In genomic region chr15:50854594-50855490, GRCh38 we compare ENCODE assay signal across 8 cellular contexts. TPM values are rescaled to one million over a fixed set of nuclear protein-coding genes. Genes with fewer than 3 reads are reported as not detected.
A peak's percentile ranks its signal among the peaks of the same experiment; 100 is the strongest.
DNase-seq lines count a peak whose midpoint lies in the region; ATAC-seq and TF ChIP-seq lines count a peak whose summit lies in the region.

No MANE protein-coding gene starts in this region.

- POLR2A ChIA-PET in activated CD4-positive, alpha-beta memory T cell treated with anti-CD3 and anti-CD28 coated beads for 36 hours (lab: Charles Lee) = no interaction called here

- peak; percentile 79 for DNase-seq in ELF-1 (ENCODE audit: low read depth, low spot score)
- DNase-seq in epithelial cell of proximal tubule (ENCODE audit: low read depth) = peak; percentile 32
- DNase-seq in stimulated activated naive CD4-positive, alpha-beta T cell (lab: John Stamatoyannopoulos, UW) = no peak
- DNase-seq in NCI-H2107 (lab: John Stamatoyannopoulos, UW) = no peak
- DNase-seq in activated CD4-positive, alpha-beta memory T cell treated with anti-CD3 and anti-CD28 coated beads for 36 hours = no peak
- no peak for DNase-seq in DMS53 (lab: John Stamatoyannopoulos, UW)

- no peak overlapping the region for H3K27ac Mint-ChIP-seq in activated CD4-positive, alpha-beta memory T cell treated with anti-CD3 and anti-CD28 coated beads for 36 hours

- H3K36me3 Mint-ChIP-seq in activated CD4-positive, alpha-beta memory T cell treated with anti-CD3 and anti-CD28 coated beads for 36 hours = no peaks in the 10 kb centered on the region

- H3K4me3 Mint-ChIP-seq in activated CD4-positive, alpha-beta memory T cell treated with anti-CD3 and anti-CD28 coated beads for 36 hours = no peak overlapping the region

- peak; percentile 94 for ATAC-seq in GM21381 (IDR thresholded peaks at IDR 0.05; ENCODE audit: unreplicated experiment)
- peak; percentile 93 for ATAC-seq in HG03432 (IDR thresholded peaks at IDR 0.05; ENCODE audit: unreplicated experiment)

- TF ChIP-seq CTCF in epithelial cell of proximal tubule (conservative IDR thresholded peaks at IDR 0.05; ENCODE audit: low read depth, low read length) = no peak

- no peaks in the 10 kb centered on the region for H3K9me3 Mint-ChIP-seq in activated CD4-positive, alpha-beta memory T cell treated with anti-CD3 and anti-CD28 coated beads for 36 hours

- CTCF ChIA-PET in activated CD4-positive, alpha-beta memory T cell treated with anti-CD3 and anti-CD28 coated beads for 36 hours (lab: Charles Lee) = interaction anchor here (1.2 kb wide), 1 partner anchor 24 kb away, joined by 3 read pairs; no protein-coding TSS in a partner anchor

- intact Hi-C loops in activated CD4-positive, alpha-beta memory T cell treated with anti-CD3 and anti-CD28 coated beads for 36 hours (cut with micrococcal nuclease) = no loop called here

- no peaks in the 10 kb centered on the region for H3K27me3 Mint-ChIP-seq in activated CD4-positive, alpha-beta memory T cell treated with anti-CD3 and anti-CD28 coated beads for 36 hours

- H3K4me1 Mint-ChIP-seq in activated CD4-positive, alpha-beta memory T cell treated with anti-CD3 and anti-CD28 coated beads for 36 hours (ENCODE audit: low read depth) = no peaks in the 10 kb centered on the region

- no peak overlapping the region for H3K4me3 ChIP-seq in epithelial cell of proximal tubule (ENCODE audit: low read depth, low read length)

RNA-seq across cellular contexts. Expression of gene AP4E1, which starts 53.6 kb away (rescaled TPM):
- 4.6 and 7.4 TPM in 2 replicates for total RNA-seq in epithelial cell of proximal tubule
- 10 to 100 TPM; 12.0 to 12.7 TPM for total RNA-seq in activated CD4-positive, alpha-beta memory T cell treated with anti-CD3 and anti-CD28 coated beads for 36 hours

Comparison
In these comparisons a context has a peak if more than half of its experiments do, and no peak if none do; other contexts are left out.
1. DNase-seq: peak in ELF-1 (single experiment) and epithelial cell of proximal tubule (single experiment); none in stimulated activated naive CD4-positive, alpha-beta T cell (0 of 6), NCI-H2107 (single experiment), activated CD4-positive, alpha-beta memory T cell treated with anti-CD3 and anti-CD28 coated beads for 36 hours (single experiment) and DMS53 (single experiment).